In the genomic region with DNA sequence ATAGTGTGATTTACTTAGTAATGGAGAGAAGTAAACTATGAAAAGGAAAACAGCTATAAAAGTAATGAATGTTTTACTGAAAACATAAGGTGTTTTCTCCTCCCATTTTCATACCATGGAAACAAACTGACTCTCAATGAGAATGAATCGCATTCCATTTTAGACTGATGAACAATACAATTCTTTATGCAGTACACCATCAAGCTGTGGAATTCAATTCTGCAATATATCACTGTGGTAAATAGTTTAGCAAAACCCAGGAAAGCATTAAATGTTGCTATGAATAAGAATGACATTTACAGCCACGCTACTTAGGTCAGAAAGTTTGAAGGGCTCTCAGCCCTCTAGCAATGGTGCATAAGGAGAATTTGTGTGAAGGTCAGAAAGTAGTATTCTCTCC, we compare ENCODE assay signal across 17 cellular contexts. TPM values are rescaled to one million over a fixed set of nuclear protein-coding genes. Genes with fewer than 3 reads are reported as not detected.
DNase-seq lines count a peak whose midpoint lies in the region; ATAC-seq, FAIRE-seq and TF ChIP-seq lines count a peak whose summit lies in the region.
"Had no signal": no experiment of that assay in that cellular context is flagged by ENCODE, and none has a peak within 500 bp of the region (broad histone marks: within the 10 kb centered on the region; RNA-seq: fewer than 3 reads in every experiment).

No MANE protein-coding gene starts in this region.

- no peak for DNase-seq in Calu3
- peak; percentile 69 for DNase-seq in amniotic epithelial cell (ENCODE audit: low read depth)
- DNase-seq in fibroblast of pulmonary artery (ENCODE audit: low read depth), result peak; percentile 69
- DNase-seq in pancreas, result no peak
- DNase-seq in SHP77 (lab: John Stamatoyannopoulos, UW), result no peak
- no peak for DNase-seq in BE2C
- DNase-seq: GDM1; NCI-H1105; NCI-H748 treated with DMSO at 0.1 percent for 48 hours; NK-92 treated with Interleukin-12 subunit alpha and Interleukin-12 subunit beta, amount 100 ng/mL, for 24 hours; Peyer's patch had no signal

- TF ChIP-seq CTCF in Calu3 (IDR thresholded peaks at IDR 0.05; ENCODE audit: unreplicated experiment) (no peak), fibroblast of pulmonary artery (IDR thresholded peaks at IDR 0.05; ENCODE audit: low read length, missing control alignments) (no peak), pancreas (IDR thresholded peaks at IDR 0.05) (no peak), BE2C (IDR thresholded peaks at IDR 0.05; ENCODE audit: low read depth, low read length) (no peak)

- H3K4me1 ChIP-seq in pancreas (no peaks in the 10 kb centered on the region), BE2C (no peaks in the 10 kb centered on the region)
- H3K4me1 ChIP-seq: Peyer's patch had no signal

- ATAC-seq in pancreas (no peak), HG02623 (IDR thresholded peaks at IDR 0.05; ENCODE audit: unreplicated experiment) (no peak)
- ATAC-seq: HCT116, K562 had no signal

- H3K36me3 Mint-ChIP-seq in Calu3 (ENCODE audit: insufficient read depth, unreplicated experiment), result peaks cover 5% of the 10 kb centered on the region
- H3K36me3 Mint-ChIP-seq: CD14-positive monocyte had no signal

- H3K27me3 ChIP-seq in pancreas, result peaks cover 0 to 7% (median under 1%) of the 10 kb centered on the region in 4 donors
- no peaks in the 10 kb centered on the region for H3K27me3 ChIP-seq in BE2C
- H3K27me3 ChIP-seq: Peyer's patch had no signal

- no peaks in the 10 kb centered on the region for H3K36me3 ChIP-seq in pancreas
- no peaks in the 10 kb centered on the region for H3K36me3 ChIP-seq in BE2C
- H3K36me3 ChIP-seq: Peyer's patch had no signal

- H3K27ac Mint-ChIP-seq in Calu3 (ENCODE audit: unreplicated experiment), result peak overlapping the region; percentile 60
- H3K27ac Mint-ChIP-seq: CD14-positive monocyte had no signal

- H3K27ac ChIP-seq in pancreas, result no peak overlapping the region
- H3K27ac ChIP-seq: Peyer's patch, SK-N-MC had no signal

- H3K4me1 Mint-ChIP-seq in Calu3 (ENCODE audit: low read depth, unreplicated experiment), result peaks cover 32% of the 10 kb centered on the region
- H3K4me1 Mint-ChIP-seq: CD14-positive monocyte had no signal

- CTCF ChIA-PET in Calu3 (lab: Charles Lee), result no interaction called here

- intact Hi-C loops in Calu3 (cut with micrococcal nuclease; ENCODE audit: unreplicated experiment), result loop anchor here (5.0 kb wide), 2 partner anchors 40 to 150 kb away; no protein-coding TSS in a partner anchor
- intact Hi-C loops in pancreas (cut with DNase I), result no loop called here

- H3K9me3 Mint-ChIP-seq in Calu3 (ENCODE audit: low read depth, unreplicated experiment), result peaks cover 2% of the 10 kb centered on the region

- H3K4me3 Mint-ChIP-seq in Calu3 (ENCODE audit: low read depth, unreplicated experiment), result no peak overlapping the region
- H3K4me3 Mint-ChIP-seq: CD14-positive monocyte had no signal

- H3K9me3 ChIP-seq in pancreas (no peaks in the 10 kb centered on the region), BE2C (no peaks in the 10 kb centered on the region)
- H3K9me3 ChIP-seq: Peyer's patch had no signal

- BruUV-seq in Calu3 (replicated peaks; lab: Mats Ljungman, UMichigan), result no TSS peak

- H3K4me3 ChIP-seq in fibroblast of pulmonary artery (replicated peaks; ENCODE audit: low read depth, low read length) (no peak overlapping the region), pancreas (no peak overlapping the region), BE2C (ENCODE audit: low read depth, low read length) (no peak overlapping the region)
- H3K4me3 ChIP-seq: K562, Peyer's patch, SK-N-MC had no signal

- H3K27me3 Mint-ChIP-seq in Calu3 (ENCODE audit: unreplicated experiment), result no peaks in the 10 kb centered on the region

- 72 to 74% methylated on average over 2 of the region's 2 CpGs for WGBS in pancreas, 2 donors

- peak; percentile 23 for FAIRE-seq in pancreas (lab: Jason Lieb, UNC)
- FAIRE-seq: K562 had no signal

RNA-seq across cellular contexts. Expression of a gene that starts 7.4 kb away (rescaled TPM):
- total RNA-seq in Calu3 (2022) (not detected in 2 replicates), pancreas (not detected)
- not detected for polyA plus RNA-seq in pancreas
- 0.79 TPM for polyA plus RNA-seq in BE2C (2012; ENCODE audit: insufficient read depth, insufficient read length, low read depth)
- total RNA-seq: K562, NCI-H460, Peyer's patch had no signal
- polyA plus RNA-seq: CD14-positive monocyte, K562 had no signal

Comparison
In these comparisons a context has a peak if more than half of its experiments do, and no peak if none do; other contexts are left out.
1. DNase-seq: peak in amniotic epithelial cell (single experiment) and fibroblast of pulmonary artery (single experiment); none in Calu3 (single experiment), pancreas (0 of 6), SHP77 (0 of 2) and BE2C (single experiment).